1 cellular context compared by ENCODE assay signal in the genomic region with DNA sequence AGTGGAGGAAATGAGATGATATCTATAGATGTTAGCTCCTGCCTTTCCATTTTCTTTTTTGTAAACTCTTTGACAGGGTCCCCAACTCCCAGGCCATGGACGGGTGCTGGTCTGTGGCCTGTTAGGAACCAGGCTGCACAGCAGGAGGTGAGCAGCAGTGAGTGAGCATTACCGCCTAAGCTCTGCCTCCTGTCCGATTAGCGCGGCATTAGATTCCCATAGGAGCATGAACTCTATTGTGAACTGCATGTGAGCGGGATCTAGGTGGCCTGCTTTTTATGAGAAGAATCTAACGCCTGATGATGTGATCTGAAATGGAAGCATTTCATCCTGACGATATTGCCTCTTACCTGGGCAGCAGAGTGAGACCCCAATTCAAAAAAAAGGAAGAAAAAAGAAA.
TF ChIP-seq lines count a peak whose summit lies in the region.

No MANE protein-coding gene starts in this region.

TF ChIP-seq in GM23338, 12 proteins besides CTCF, POLR2A, EP300 and RAD21:
- no peak for TF ChIP-seq CREB1 (CRISPR knock-in tag; IDR thresholded peaks at IDR 0.05; ENCODE audit: low read depth)
